Comparison of ENCODE assay signal across 20 cellular contexts in the genomic region with DNA sequence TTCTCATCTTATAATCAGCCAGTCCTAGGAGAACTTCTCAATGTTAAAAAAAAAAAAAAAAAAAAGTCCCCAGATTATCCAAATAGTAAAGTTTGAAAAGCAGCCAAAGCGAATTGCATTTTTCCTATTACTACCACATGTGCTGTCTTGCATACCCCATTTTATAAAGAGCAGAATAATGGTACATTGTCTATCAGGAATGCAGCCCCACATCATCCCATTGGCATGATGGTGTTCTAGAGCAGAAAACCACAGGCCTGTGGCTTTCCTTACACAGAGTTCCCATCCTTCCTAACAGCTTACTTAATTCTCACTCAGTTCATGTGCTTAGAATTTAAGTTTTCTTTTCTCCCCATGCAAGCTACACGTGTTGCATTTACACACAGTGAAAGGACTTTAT.
DNase-seq lines count a peak whose midpoint lies in the region; ATAC-seq and TF ChIP-seq lines count a peak whose summit lies in the region.
"Had no signal": no experiment of that assay in that cellular context is flagged by ENCODE, and none has a peak within 500 bp of the region (broad histone marks: within the 10 kb centered on the region; RNA-seq: fewer than 3 reads in every experiment).

No MANE protein-coding gene starts in this region.

- H3K4me3 Mint-ChIP-seq in MCF 10A (ENCODE audit: unreplicated experiment), result no peak overlapping the region
- H3K4me3 Mint-ChIP-seq: naive thymus-derived CD8-positive, alpha-beta T cell; type B pancreatic cell had no signal

- H3K36me3 ChIP-seq in WERI-Rb-1, result no peaks in the 10 kb centered on the region
- H3K36me3 ChIP-seq: right atrium auricular region had no signal

- TF ChIP-seq CTCF in AG04449 (IDR thresholded peaks at IDR 0.05; ENCODE audit: insufficient read depth, low read length, missing control alignments) (no peak), MCF 10A (IDR thresholded peaks at IDR 0.05; ENCODE audit: unreplicated experiment) (no peak), WERI-Rb-1 (IDR thresholded peaks at IDR 0.05; ENCODE audit: low read depth, low read length) (no peak)

- no peak overlapping the region for H3K27ac ChIP-seq in WERI-Rb-1
- H3K27ac ChIP-seq: right atrium auricular region, VCaP had no signal

- no TSS peak for BruUV-seq in MCF 10A (replicated peaks; lab: Mats Ljungman, UMichigan)

- H3K36me3 Mint-ChIP-seq in MCF 10A (ENCODE audit: insufficient read depth, unreplicated experiment), result no peaks in the 10 kb centered on the region
- H3K36me3 Mint-ChIP-seq: naive thymus-derived CD8-positive, alpha-beta T cell; type B pancreatic cell had no signal

- H3K9me3 Mint-ChIP-seq in MCF 10A (ENCODE audit: unreplicated experiment), result peaks cover 16% of the 10 kb centered on the region

- no peaks in the 10 kb centered on the region for H3K27me3 Mint-ChIP-seq in MCF 10A (ENCODE audit: insufficient read depth, unreplicated experiment)
- H3K27me3 Mint-ChIP-seq: type B pancreatic cell had no signal

- CTCF ChIA-PET in AG04449 (lab: Yijun Ruan, JAX), result no interaction called here
- CTCF ChIA-PET in MCF 10A (lab: Yijun Ruan, JAX), result interaction anchor here (0.5 kb wide), 1 partner anchor 173 kb away, joined by 3 read pairs; no protein-coding TSS in a partner anchor

- H3K9me3 ChIP-seq in WERI-Rb-1 (ENCODE audit: severe bottlenecking), result no peaks in the 10 kb centered on the region
- H3K9me3 ChIP-seq: right atrium auricular region, SK-N-SH had no signal

- no peaks in the 10 kb centered on the region for H3K27me3 ChIP-seq in WERI-Rb-1 (ENCODE audit: insufficient read depth, low read depth, severe bottlenecking)
- H3K27me3 ChIP-seq: right atrium auricular region had no signal

- DNase-seq in AG04449 (ENCODE audit: low read depth, low spot score), result peak; percentile 38
- DNase-seq in LHCN-M2 (ENCODE audit: low read depth), result peak; percentile 45
- DNase-seq in MCF 10A (ENCODE audit: unreplicated experiment), result peak; percentile 41
- peak; percentile 4 for DNase-seq in iris pigment epithelial cell (ENCODE audit: low read depth)
- no peak for DNase-seq in GF-D8 (lab: John Stamatoyannopoulos, UW)
- no peak for DNase-seq in Ammon's horn (ENCODE audit: low spot score)
- DNase-seq in WERI-Rb-1, result no peak
- DNase-seq: activated CD8-positive, alpha-beta memory T cell treated with anti-CD3 and anti-CD28 coated beads for 24 hours; aorta; effector CD8-positive, alpha-beta T cell; head of caudate nucleus; naive thymus-derived CD8-positive, alpha-beta T cell; NCI-H1105; NCI-H2227 treated with DMSO at 0.1 percent for 48 hours; SK-N-SH; stimulated activated CD4-positive, alpha-beta T cell treated with anti-CD3 and anti-CD28 coated beads, Interleukin-2, amount 100 ng/mL, for 48 hours had no signal

- H3K4me3 ChIP-seq in AG04449 (ENCODE audit: low read depth, low read length) (no peak overlapping the region), WERI-Rb-1 (ENCODE audit: low read depth, low read length) (no peak overlapping the region)
- H3K4me3 ChIP-seq: right atrium auricular region had no signal

- no peak for ATAC-seq in HG03280 (IDR thresholded peaks at IDR 0.05; ENCODE audit: unreplicated experiment)
- ATAC-seq: naive thymus-derived CD8-positive, alpha-beta T cell had no signal

- POLR2A ChIA-PET in AG04449 (lab: Yijun Ruan, JAX), result interaction anchor here (0.8 kb wide), 1 partner anchor 102 kb away, joined by 3 read pairs; no protein-coding TSS in a partner anchor
- POLR2A ChIA-PET in MCF 10A (lab: Yijun Ruan, JAX), result no interaction called here

- intact Hi-C loops in MCF 10A (cut with micrococcal nuclease), result no loop called here

- H3K4me1 Mint-ChIP-seq in MCF 10A (ENCODE audit: insufficient read depth, unreplicated experiment), result no peaks in the 10 kb centered on the region
- H3K4me1 Mint-ChIP-seq: naive thymus-derived CD8-positive, alpha-beta T cell had no signal

- H3K27ac Mint-ChIP-seq in MCF 10A (ENCODE audit: low read depth, unreplicated experiment), result no peak overlapping the region
- H3K27ac Mint-ChIP-seq: naive thymus-derived CD8-positive, alpha-beta T cell; type B pancreatic cell had no signal

Comparison
In these comparisons a context has a peak if more than half of its experiments do, and no peak if none do; other contexts are left out.
1. DNase-seq: peak in AG04449 (single experiment), LHCN-M2 (single experiment), MCF 10A (single experiment) and iris pigment epithelial cell (single experiment); none in GF-D8 (single experiment), Ammon's horn (single experiment) and WERI-Rb-1 (single experiment).